Comparison of ENCODE assay signal across 1 cellular context in genomic region chr20:25390538-25391528, GRCh38.
TF ChIP-seq lines count a peak whose summit lies in the region.

ABHD12 (minus strand) TSS chr20:25390835; CDS start chr20:25390703, 132 bp downstream.

TF ChIP-seq in HepG2, 621 proteins besides CTCF, POLR2A, EP300 and RAD21 (continued from another document and continues in another):
- TF ChIP-seq MIER2 (CRISPR knock-in tag; IDR thresholded peaks at IDR 0.05): peak; percentile 76; the same call in 1 of the 2 replicates
- no peak; the same call in 1 of the 2 replicates for TF ChIP-seq ZNF550 (CRISPR knock-in tag; IDR thresholded peaks at IDR 0.05; ENCODE audit: borderline replicate concordance)
- peak; percentile 93; the same call in 1 of the 2 replicates for TF ChIP-seq ZNF572 (CRISPR knock-in tag; IDR thresholded peaks at IDR 0.05)
- TF ChIP-seq PAXIP1 (CRISPR knock-in tag; conservative IDR thresholded peaks at IDR 0.05): peak; percentile 69
- peak; percentile 54 for TF ChIP-seq ZFP90 (CRISPR knock-in tag; IDR thresholded peaks at IDR 0.05; ENCODE audit: borderline replicate concordance)
- TF ChIP-seq, protein P1, sequence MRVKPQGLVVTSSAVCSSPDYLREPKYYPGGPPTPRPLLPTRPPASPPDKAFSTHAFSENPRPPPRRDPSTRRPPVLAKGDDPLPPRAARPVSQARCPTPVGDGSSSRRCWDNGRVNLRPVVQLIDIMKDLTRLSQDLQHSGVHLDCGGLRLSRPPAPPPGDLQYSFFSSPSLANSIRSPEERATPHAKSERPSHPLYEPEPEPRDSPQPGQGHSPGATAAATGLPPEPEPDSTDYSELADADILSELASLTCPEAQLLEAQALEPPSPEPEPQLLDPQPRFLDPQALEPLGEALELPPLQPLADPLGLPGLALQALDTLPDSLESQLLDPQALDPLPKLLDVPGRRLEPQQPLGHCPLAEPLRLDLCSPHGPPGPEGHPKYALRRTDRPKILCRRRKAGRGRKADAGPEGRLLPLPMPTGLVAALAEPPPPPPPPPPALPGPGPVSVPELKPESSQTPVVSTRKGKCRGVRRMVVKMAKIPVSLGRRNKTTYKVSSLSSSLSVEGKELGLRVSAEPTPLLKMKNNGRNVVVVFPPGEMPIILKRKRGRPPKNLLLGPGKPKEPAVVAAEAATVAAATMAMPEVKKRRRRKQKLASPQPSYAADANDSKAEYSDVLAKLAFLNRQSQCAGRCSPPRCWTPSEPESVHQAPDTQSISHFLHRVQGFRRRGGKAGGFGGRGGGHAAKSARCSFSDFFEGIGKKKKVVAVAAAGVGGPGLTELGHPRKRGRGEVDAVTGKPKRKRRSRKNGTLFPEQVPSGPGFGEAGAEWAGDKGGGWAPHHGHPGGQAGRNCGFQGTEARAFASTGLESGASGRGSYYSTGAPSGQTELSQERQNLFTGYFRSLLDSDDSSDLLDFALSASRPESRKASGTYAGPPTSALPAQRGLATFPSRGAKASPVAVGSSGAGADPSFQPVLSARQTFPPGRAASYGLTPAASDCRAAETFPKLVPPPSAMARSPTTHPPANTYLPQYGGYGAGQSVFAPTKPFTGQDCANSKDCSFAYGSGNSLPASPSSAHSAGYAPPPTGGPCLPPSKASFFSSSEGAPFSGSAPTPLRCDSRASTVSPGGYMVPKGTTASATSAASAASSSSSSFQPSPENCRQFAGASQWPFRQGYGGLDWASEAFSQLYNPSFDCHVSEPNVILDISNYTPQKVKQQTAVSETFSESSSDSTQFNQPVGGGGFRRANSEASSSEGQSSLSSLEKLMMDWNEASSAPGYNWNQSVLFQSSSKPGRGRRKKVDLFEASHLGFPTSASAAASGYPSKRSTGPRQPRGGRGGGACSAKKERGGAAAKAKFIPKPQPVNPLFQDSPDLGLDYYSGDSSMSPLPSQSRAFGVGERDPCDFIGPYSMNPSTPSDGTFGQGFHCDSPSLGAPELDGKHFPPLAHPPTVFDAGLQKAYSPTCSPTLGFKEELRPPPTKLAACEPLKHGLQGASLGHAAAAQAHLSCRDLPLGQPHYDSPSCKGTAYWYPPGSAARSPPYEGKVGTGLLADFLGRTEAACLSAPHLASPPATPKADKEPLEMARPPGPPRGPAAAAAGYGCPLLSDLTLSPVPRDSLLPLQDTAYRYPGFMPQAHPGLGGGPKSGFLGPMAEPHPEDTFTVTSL (CRISPR knock-in tag; IDR thresholded peaks at IDR 0.05; ENCODE audit: borderline replicate concordance): 0 out of 2 replicates have a peak, but pooled peaks have one; percentile 41
- TF ChIP-seq ZFP37 (CRISPR knock-in tag; IDR thresholded peaks at IDR 0.05; ENCODE audit: borderline replicate concordance): peak; percentile 91
- no peak for TF ChIP-seq EZH2 (conservative IDR thresholded peaks at IDR 0.05; ENCODE audit: low read depth, low read length)
- TF ChIP-seq ZNF615 (CRISPR knock-in tag; IDR thresholded peaks at IDR 0.05; ENCODE audit: borderline replicate concordance): no peak
- TF ChIP-seq NRL (CRISPR knock-in tag; IDR thresholded peaks at IDR 0.05; ENCODE audit: borderline replicate concordance): peak; percentile 88
- peak; percentile 83; the same call in 1 of the 2 replicates for TF ChIP-seq ZNF891 (CRISPR knock-in tag; IDR thresholded peaks at IDR 0.05)
- TF ChIP-seq, protein P2, sequence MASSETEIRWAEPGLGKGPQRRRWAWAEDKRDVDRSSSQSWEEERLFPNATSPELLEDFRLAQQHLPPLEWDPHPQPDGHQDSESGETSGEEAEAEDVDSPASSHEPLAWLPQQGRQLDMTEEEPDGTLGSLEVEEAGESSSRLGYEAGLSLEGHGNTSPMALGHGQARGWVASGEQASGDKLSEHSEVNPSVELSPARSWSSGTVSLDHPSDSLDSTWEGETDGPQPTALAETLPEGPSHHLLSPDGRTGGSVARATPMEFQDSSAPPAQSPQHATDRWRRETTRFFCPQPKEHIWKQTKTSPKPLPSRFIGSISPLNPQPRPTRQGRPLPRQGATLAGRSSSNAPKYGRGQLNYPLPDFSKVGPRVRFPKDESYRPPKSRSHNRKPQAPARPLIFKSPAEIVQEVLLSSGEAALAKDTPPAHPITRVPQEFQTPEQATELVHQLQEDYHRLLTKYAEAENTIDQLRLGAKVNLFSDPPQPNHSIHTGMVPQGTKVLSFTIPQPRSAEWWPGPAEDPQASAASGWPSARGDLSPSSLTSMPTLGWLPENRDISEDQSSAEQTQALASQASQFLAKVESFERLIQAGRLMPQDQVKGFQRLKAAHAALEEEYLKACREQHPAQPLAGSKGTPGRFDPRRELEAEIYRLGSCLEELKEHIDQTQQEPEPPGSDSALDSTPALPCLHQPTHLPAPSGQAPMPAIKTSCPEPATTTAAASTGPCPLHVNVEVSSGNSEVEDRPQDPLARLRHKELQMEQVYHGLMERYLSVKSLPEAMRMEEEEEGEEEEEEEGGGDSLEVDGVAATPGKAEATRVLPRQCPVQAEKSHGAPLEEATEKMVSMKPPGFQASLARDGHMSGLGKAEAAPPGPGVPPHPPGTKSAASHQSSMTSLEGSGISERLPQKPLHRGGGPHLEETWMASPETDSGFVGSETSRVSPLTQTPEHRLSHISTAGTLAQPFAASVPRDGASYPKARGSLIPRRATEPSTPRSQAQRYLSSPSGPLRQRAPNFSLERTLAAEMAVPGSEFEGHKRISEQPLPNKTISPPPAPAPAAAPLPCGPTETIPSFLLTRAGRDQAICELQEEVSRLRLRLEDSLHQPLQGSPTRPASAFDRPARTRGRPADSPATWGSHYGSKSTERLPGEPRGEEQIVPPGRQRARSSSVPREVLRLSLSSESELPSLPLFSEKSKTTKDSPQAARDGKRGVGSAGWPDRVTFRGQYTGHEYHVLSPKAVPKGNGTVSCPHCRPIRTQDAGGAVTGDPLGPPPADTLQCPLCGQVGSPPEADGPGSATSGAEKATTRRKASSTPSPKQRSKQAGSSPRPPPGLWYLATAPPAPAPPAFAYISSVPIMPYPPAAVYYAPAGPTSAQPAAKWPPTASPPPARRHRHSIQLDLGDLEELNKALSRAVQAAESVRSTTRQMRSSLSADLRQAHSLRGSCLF (CRISPR knock-in tag; IDR thresholded peaks at IDR 0.05; ENCODE audit: borderline replicate concordance): no peak
- TF ChIP-seq THAP9 (CRISPR knock-in tag; IDR thresholded peaks at IDR 0.05; ENCODE audit: borderline replicate concordance): peak; percentile 82
- TF ChIP-seq, protein P3, sequence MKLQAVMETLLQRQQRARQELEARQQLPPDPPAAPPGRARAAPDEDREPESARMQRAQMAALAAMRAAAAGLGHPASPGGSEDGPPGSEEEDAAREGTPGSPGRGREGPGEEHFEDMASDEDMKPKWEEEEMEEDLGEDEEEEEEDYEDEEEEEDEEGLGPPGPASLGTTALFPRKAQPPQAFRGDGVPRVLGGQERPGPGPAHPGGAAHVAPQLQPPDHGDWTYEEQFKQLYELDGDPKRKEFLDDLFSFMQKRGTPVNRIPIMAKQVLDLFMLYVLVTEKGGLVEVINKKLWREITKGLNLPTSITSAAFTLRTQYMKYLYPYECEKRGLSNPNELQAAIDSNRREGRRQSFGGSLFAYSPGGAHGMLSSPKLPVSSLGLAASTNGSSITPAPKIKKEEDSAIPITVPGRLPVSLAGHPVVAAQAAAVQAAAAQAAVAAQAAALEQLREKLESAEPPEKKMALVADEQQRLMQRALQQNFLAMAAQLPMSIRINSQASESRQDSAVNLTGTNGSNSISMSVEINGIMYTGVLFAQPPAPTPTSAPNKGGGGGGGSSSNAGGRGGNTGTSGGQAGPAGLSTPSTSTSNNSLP (IDR thresholded peaks at IDR 0.05; ENCODE audit: low read depth, low read length): no peak
- TF ChIP-seq MED1 (CRISPR knock-in tag; IDR thresholded peaks at IDR 0.05): peak; percentile 88
- 0 out of 2 replicates have a peak, but pooled peaks have one; percentile 8 for TF ChIP-seq ZNF275 (CRISPR knock-in tag; IDR thresholded peaks at IDR 0.05; ENCODE audit: borderline replicate concordance)
- TF ChIP-seq GRHL1 (CRISPR knock-in tag; conservative IDR thresholded peaks at IDR 0.05): no peak
- TF ChIP-seq, protein P4, sequence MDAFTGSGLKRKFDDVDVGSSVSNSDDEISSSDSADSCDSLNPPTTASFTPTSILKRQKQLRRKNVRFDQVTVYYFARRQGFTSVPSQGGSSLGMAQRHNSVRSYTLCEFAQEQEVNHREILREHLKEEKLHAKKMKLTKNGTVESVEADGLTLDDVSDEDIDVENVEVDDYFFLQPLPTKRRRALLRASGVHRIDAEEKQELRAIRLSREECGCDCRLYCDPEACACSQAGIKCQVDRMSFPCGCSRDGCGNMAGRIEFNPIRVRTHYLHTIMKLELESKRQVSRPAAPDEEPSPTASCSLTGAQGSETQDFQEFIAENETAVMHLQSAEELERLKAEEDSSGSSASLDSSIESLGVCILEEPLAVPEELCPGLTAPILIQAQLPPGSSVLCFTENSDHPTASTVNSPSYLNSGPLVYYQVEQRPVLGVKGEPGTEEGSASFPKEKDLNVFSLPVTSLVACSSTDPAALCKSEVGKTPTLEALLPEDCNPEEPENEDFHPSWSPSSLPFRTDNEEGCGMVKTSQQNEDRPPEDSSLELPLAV (CRISPR knock-in tag; conservative IDR thresholded peaks at IDR 0.05; ENCODE audit: low read depth): no peak
- peak; percentile 58; the same call in 1 of the 2 replicates for TF ChIP-seq ZNF773 (CRISPR knock-in tag; IDR thresholded peaks at IDR 0.05; ENCODE audit: borderline replicate concordance)
- TF ChIP-seq TEAD3 (CRISPR knock-in tag; optimal IDR thresholded peaks at IDR 0.05; ENCODE audit: borderline replicate concordance): peak; percentile 83
